Comparison of ENCODE assay signal across 18 cellular contexts in genomic region chr7:2488272-2488645, GRCh38. TPM values are rescaled to one million over a fixed set of nuclear protein-coding genes. Genes with fewer than 3 reads are reported as not detected.
DNase-seq lines count a peak whose midpoint lies in the region; ATAC-seq and TF ChIP-seq lines count a peak whose summit lies in the region.
"Had no signal": no experiment of that assay in that cellular context is flagged by ENCODE, and none has a peak within 500 bp of the region (broad histone marks: within the 10 kb centered on the region; RNA-seq: fewer than 3 reads in every experiment).

No MANE protein-coding gene starts in this region.

- H3K9ac ChIP-seq in adipocyte (ENCODE audit: low read length): peak overlapping the region; percentile 70

- 50 to 58% methylated on average over 2 to 8 of the region's 8 CpGs for WGBS in transverse colon (ENCODE audit: low coverage in 1 of 2), 2 donors

- H2AFZ ChIP-seq in osteoblast (ENCODE audit: low read length): peak overlapping the region; percentile 44

- no peak overlapping the region for H3K4me3 Mint-ChIP-seq in glutamatergic neuron (ENCODE audit: unreplicated experiment)
- H3K4me3 Mint-ChIP-seq: activated CD4-positive, alpha-beta T cell treated with anti-CD3 and anti-CD28 coated beads, Interleukin-2, amount 10 ng/mL, durations not matched to agents 24 days and 14 days; activated T-cell treated with anti-CD3 and anti-CD28 coated beads, Interleukin-2, amount 50 U/mL, for 4 hours; CD4-positive, CD25-positive, alpha-beta regulatory T cell; naive thymus-derived CD4-positive, alpha-beta T cell had no signal

- in situ Hi-C loops in transverse colon (cut with MboI; ENCODE audit: low pct_ligation_motif_present in 1 of 4, low pct_unique_long_range_greater_than_20kb in 1 of 4, low sequenced_read_pairs in 3 of 4): loop anchor here in 1 of 4 donors (25.0 kb wide), 1 partner anchor 199 kb away; the partner anchor contains the start of gene AMZ1

- peaks cover 7% of the 10 kb centered on the region for H3K36me3 Mint-ChIP-seq in glutamatergic neuron (ENCODE audit: unreplicated experiment)
- H3K36me3 Mint-ChIP-seq: CD4-positive, CD25-positive, alpha-beta regulatory T cell; naive thymus-derived CD4-positive, alpha-beta T cell had no signal

- DNase-seq in adipocyte (ENCODE audit: low read depth): peak; percentile 70
- peak; percentile 12 for DNase-seq in glutamatergic neuron
- peak; percentile 95 for DNase-seq in osteoblast (ENCODE audit: insufficient read length, low spot score, missing footprints)
- no peak for DNase-seq in transverse colon
- DNase-seq in DMS53 (lab: John Stamatoyannopoulos, UW): no peak
- no peak for DNase-seq in anterior cingulate cortex (lab: John Stamatoyannopoulos, UW)
- DNase-seq: activated T-cell treated with anti-CD3 and anti-CD28 coated beads, Interleukin-2, amount 50 U/mL, for 4 hours; CD4-positive, CD25-positive, alpha-beta regulatory T cell; cortex of kidney; naive thymus-derived CD4-positive, alpha-beta T cell; NCI-H446 treated with DMSO at 0.1 percent for 48 hours; stimulated activated CD4-positive, alpha-beta T cell treated with anti-CD3 and anti-CD28 coated beads, Interleukin-4, amount 100 ng/mL, for 4 hours had no signal

- peaks cover 6% of the 10 kb centered on the region for H3K4me1 Mint-ChIP-seq in glutamatergic neuron (ENCODE audit: low read depth, unreplicated experiment)
- H3K4me1 Mint-ChIP-seq: activated CD4-positive, alpha-beta T cell treated with anti-CD3 and anti-CD28 coated beads, Interleukin-2, amount 10 ng/mL, durations not matched to agents 24 days and 14 days had no signal

- H3K27me3 ChIP-seq in adipocyte (replicated peaks; ENCODE audit: control insufficient read depth, insufficient read depth, low read length) (no peaks in the 10 kb centered on the region), osteoblast (ENCODE audit: insufficient read depth, low read length) (no peaks in the 10 kb centered on the region), transverse colon (no peaks in the 10 kb centered on the region)
- H3K27me3 ChIP-seq: right lobe of liver had no signal

- intact Hi-C loops in transverse colon (cut with DNase I; ENCODE audit: low total_unique reads): no loop called here

- H3K4me1 ChIP-seq in adipocyte (ENCODE audit: control insufficient read depth, insufficient read depth, low read length) (peaks cover 34% of the 10 kb centered on the region), osteoblast (ENCODE audit: insufficient read depth, low read length) (peaks cover 21% of the 10 kb centered on the region), transverse colon (peaks cover 0 to 10% (median 2%) of the 10 kb centered on the region in 4 donors)
- H3K4me1 ChIP-seq: right lobe of liver had no signal

- TF ChIP-seq CTCF in glutamatergic neuron (IDR thresholded peaks at IDR 0.05; ENCODE audit: partially characterized antibody, unreplicated experiment) (no peak), osteoblast (IDR thresholded peaks at IDR 0.05; ENCODE audit: extremely low read depth, low read depth, low read length) (no peak), transverse colon (IDR thresholded peaks at IDR 0.05) (no peak)

- ATAC-seq in HG02938 (IDR thresholded peaks at IDR 0.05; ENCODE audit: unreplicated experiment) (no peak), HG02973 (IDR thresholded peaks at IDR 0.05; ENCODE audit: unreplicated experiment) (no peak)
- ATAC-seq: activated T-cell treated with anti-CD3 and anti-CD28 coated beads, Interleukin-2, amount 50 U/mL, for 4 hours; left lobe of liver; naive thymus-derived CD4-positive, alpha-beta T cell had no signal

- peak overlapping the region; percentile 52 for H3K4me2 ChIP-seq in osteoblast (ENCODE audit: insufficient read depth, low read length)

- H3K9me3 ChIP-seq in adipocyte (ENCODE audit: control insufficient read depth, low read length) (peaks cover 2% of the 10 kb centered on the region), osteoblast (ENCODE audit: low read depth, low read length) (peaks cover 3% of the 10 kb centered on the region), transverse colon (peaks cover 0 to 1% of the 10 kb centered on the region in 2 donors)
- H3K9me3 ChIP-seq: right lobe of liver had no signal

- H3K27me3 Mint-ChIP-seq in glutamatergic neuron (ENCODE audit: unreplicated experiment): peaks cover 11% of the 10 kb centered on the region

- H3K4me3 ChIP-seq in adipocyte (ENCODE audit: low read length) (peak overlapping the region; percentile 28), osteoblast (ENCODE audit: insufficient read depth, low read length) (no peak overlapping the region), transverse colon (no peak overlapping the region)
- H3K4me3 ChIP-seq: right lobe of liver had no signal

- TF ChIP-seq EP300 in transverse colon (IDR thresholded peaks at IDR 0.05; ENCODE audit: low read depth): no peak

- H3K79me2 ChIP-seq in osteoblast (ENCODE audit: insufficient read depth, low read length): no peaks in the 10 kb centered on the region

- no peak for TF ChIP-seq POLR2A in transverse colon (IDR thresholded peaks at IDR 0.05)

- no peaks in the 10 kb centered on the region for H4K20me1 ChIP-seq in osteoblast (ENCODE audit: insufficient read depth, low read length)

- H3K27ac ChIP-seq in osteoblast (ENCODE audit: low read depth, low read length): no peak overlapping the region
- H3K27ac ChIP-seq in transverse colon: peak overlapping the region in 3 of 4 donors; percentile 23 to 30 (median 29)
- H3K27ac ChIP-seq: right lobe of liver had no signal

- H3K27ac Mint-ChIP-seq in glutamatergic neuron (ENCODE audit: unreplicated experiment): no peak overlapping the region
- H3K27ac Mint-ChIP-seq: activated CD4-positive, alpha-beta T cell treated with anti-CD3 and anti-CD28 coated beads, Interleukin-2, amount 10 ng/mL, durations not matched to agents 24 days and 14 days had no signal

- H3K36me3 ChIP-seq in adipocyte (ENCODE audit: control insufficient read depth, insufficient read depth, low read length, severe bottlenecking) (no peaks in the 10 kb centered on the region), osteoblast (ENCODE audit: insufficient read depth, low read length) (no peaks in the 10 kb centered on the region), transverse colon (no peaks in the 10 kb centered on the region)
- H3K36me3 ChIP-seq: right lobe of liver had no signal

- peaks cover 3% of the 10 kb centered on the region for H3K9me3 Mint-ChIP-seq in glutamatergic neuron (ENCODE audit: unreplicated experiment)
- H3K9me3 Mint-ChIP-seq: activated T-cell treated with anti-CD3 and anti-CD28 coated beads, Interleukin-2, amount 50 U/mL, for 4 hours had no signal

RNA-seq across cellular contexts. Expression of gene GRIFIN, which starts 12.1 kb away (rescaled TPM):
- not detected for total RNA-seq in glutamatergic neuron (ENCODE audit: unreplicated experiment)
- total RNA-seq in osteoblast: not detected in 2 replicates
- total RNA-seq in transverse colon: not detected
- total RNA-seq: activated CD4-positive, alpha-beta T cell treated with anti-CD3 and anti-CD28 coated beads, Interleukin-2, amount 10 ng/mL, durations not matched to agents 24 days and 14 days; activated T-cell treated with anti-CD3 and anti-CD28 coated beads, Interleukin-2, amount 50 U/mL, for 4 hours; CD4-positive, CD25-positive, alpha-beta regulatory T cell; left lobe of liver; naive thymus-derived CD4-positive, alpha-beta T cell; right lobe of liver; SK-MEL-5 had no signal

RNA-seq across cellular contexts. Expression of gene LFNG, which starts 31.3 kb away (rescaled TPM):
- 75.5 TPM for total RNA-seq in glutamatergic neuron (ENCODE audit: unreplicated experiment)
- total RNA-seq in osteoblast: 16.2 and 21.0 TPM in 2 replicates
- 100 to 1,000 TPM in 2 of 4 donors, 10 to 100 TPM in 2; 17.9 to 162 (median 80.6) TPM for total RNA-seq in transverse colon

Comparison
In these comparisons a context has a peak if more than half of its experiments do, and no peak if none do; other contexts are left out.
1. DNase-seq: peak in adipocyte (single experiment), glutamatergic neuron (single experiment) and osteoblast (single experiment); none in transverse colon (single experiment), DMS53 (single experiment) and anterior cingulate cortex (0 of 58).